Comparison of ENCODE assay signal across 8 cellular contexts in the genomic region with DNA sequence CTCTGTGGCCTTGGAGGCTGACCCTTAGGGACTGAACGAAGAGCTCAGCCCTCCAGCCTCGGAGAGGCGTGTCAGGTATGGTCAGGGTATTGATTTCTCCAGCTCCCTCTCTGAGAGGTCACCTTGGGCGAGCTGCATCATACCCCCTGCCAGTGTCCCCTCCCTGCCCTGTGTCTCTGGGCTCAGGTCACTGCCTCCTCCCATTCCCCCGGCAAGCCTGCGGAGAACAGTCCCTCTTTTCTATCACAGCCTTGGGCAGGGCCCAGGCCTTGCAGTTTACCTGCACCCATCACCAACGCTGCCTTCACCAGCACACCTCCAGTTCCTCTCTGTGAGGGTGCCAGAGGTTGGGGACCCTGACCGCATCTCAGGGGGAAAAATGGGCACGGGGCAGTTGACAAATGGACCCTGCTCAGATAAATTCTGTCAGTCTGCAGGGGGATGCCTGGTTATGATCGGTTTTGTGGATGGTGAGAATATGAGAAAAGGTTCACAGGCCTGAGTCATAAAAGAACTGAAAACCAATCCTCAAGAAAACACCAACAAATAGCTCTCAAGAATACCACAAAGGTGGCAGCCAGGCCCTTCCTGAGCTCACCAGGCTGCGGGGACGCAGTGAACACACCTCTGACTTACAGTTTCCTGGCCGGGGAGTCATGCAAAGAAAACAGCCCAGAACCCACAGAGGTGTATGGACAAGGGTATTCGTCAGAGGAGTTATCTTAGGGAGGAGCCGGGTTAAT. TPM values are rescaled to one million over a fixed set of nuclear protein-coding genes. Genes with fewer than 3 reads are reported as not detected.
A peak's percentile ranks its signal among the peaks of the same experiment; 100 is the strongest.
DNase-seq lines count a peak whose midpoint lies in the region; ATAC-seq and TF ChIP-seq lines count a peak whose summit lies in the region.

No MANE protein-coding gene starts in this region.

- no peaks in the 10 kb centered on the region for H3K36me3 ChIP-seq in mesenchymal stem cell (ENCODE audit: control insufficient read depth in 1 of 2, insufficient read depth in 2 of 2, low read depth in 1 of 2, low read length in 2 of 2)
- no peaks in the 10 kb centered on the region for H3K36me3 ChIP-seq in sigmoid colon
- no peaks in the 10 kb centered on the region for H3K36me3 ChIP-seq in ascending aorta

- no peak overlapping the region for H2BK5ac ChIP-seq in mesenchymal stem cell (ENCODE audit: low read depth, low read length, poor library complexity, severe bottlenecking)

- WGBS in mesenchymal stem cell = 79% methylated on average over 14 of the region's 15 CpGs
- 72 to 73% methylated on average over 15 of the region's 15 CpGs for WGBS in sigmoid colon, 2 donors

- peaks cover 2% of the 10 kb centered on the region for H3K4me1 ChIP-seq in mesenchymal stem cell (ENCODE audit: control insufficient read depth, insufficient read depth, low read depth, low read length)
- no peaks in the 10 kb centered on the region for H3K4me1 ChIP-seq in sigmoid colon
- no peaks in the 10 kb centered on the region for H3K4me1 ChIP-seq in ascending aorta

- peak overlapping the region; percentile 37 for H2BK15ac ChIP-seq in mesenchymal stem cell (ENCODE audit: low read depth, poor library complexity, severe bottlenecking)

- H2AK5ac ChIP-seq in mesenchymal stem cell (ENCODE audit: low read length, severe bottlenecking) = no peak overlapping the region

- H3K9me3 Mint-ChIP-seq in CD4-positive, alpha-beta T cell = no peaks in the 10 kb centered on the region
- H3K9me3 Mint-ChIP-seq in activated CD8-positive, alpha-beta memory T cell treated with anti-CD3 and anti-CD28 coated beads, Interleukin-2, amount 10 ng/mL, durations not matched to agents 7 days and 5 days (ENCODE audit: low read depth) = no peaks in the 10 kb centered on the region

- CTCF ChIA-PET in CD4-positive, alpha-beta T cell (lab: Charles Lee) = interaction anchor here (1.0 kb wide), 1 partner anchor 23 kb away, joined by 3 read pairs; no protein-coding TSS in a partner anchor
- CTCF ChIA-PET in activated CD8-positive, alpha-beta memory T cell treated with anti-CD3 and anti-CD28 coated beads, Interleukin-2, amount 10 ng/mL, durations not matched to agents 7 days and 5 days (lab: Charles Lee) = interaction anchor here (2.4 kb wide), 1 partner anchor 131 kb away, joined by 13 read pairs; no protein-coding TSS in a partner anchor

- intact Hi-C loops in CD4-positive, alpha-beta T cell (cut with DNase I, micrococcal nuclease) = no loop called here
- intact Hi-C loops in sigmoid colon (cut with DNase I) (no loop called here), ascending aorta (cut with DNase I) (no loop called here)

- H3K14ac ChIP-seq in mesenchymal stem cell (ENCODE audit: low read length in 2 of 2) = no peak overlapping the region

- no peak overlapping the region for H3K23ac ChIP-seq in mesenchymal stem cell (ENCODE audit: low read length in 2 of 2)

- H3K4me3 Mint-ChIP-seq in CD4-positive, alpha-beta T cell = no peak overlapping the region
- no peak overlapping the region for H3K4me3 Mint-ChIP-seq in activated CD8-positive, alpha-beta memory T cell treated with anti-CD3 and anti-CD28 coated beads, Interleukin-2, amount 10 ng/mL, durations not matched to agents 7 days and 5 days

- H3K4me3 ChIP-seq in mesenchymal stem cell (ENCODE audit: insufficient read depth in 1 of 2, low read depth in 1 of 2, low read length in 2 of 2) (no peak overlapping the region), sigmoid colon (no peak overlapping the region), ascending aorta (no peak overlapping the region)

- H3K27me3 ChIP-seq in CD4-positive, alpha-beta T cell (ENCODE audit: control insufficient read depth, insufficient read depth, low read length) = no peaks in the 10 kb centered on the region
- H3K27me3 ChIP-seq in mesenchymal stem cell (ENCODE audit: control insufficient read depth in 1 of 2, insufficient read depth in 1 of 2, low read length in 2 of 2) (peaks cover 16 to 31% of the 10 kb centered on the region in 2 experiments), sigmoid colon (no peaks in the 10 kb centered on the region), ascending aorta (no peaks in the 10 kb centered on the region)

- no peaks in the 10 kb centered on the region for H3K9me3 ChIP-seq in CD4-positive, alpha-beta T cell (ENCODE audit: control insufficient read depth, low read length)
- H3K9me3 ChIP-seq in mesenchymal stem cell (ENCODE audit: control insufficient read depth, low read length) (no peaks in the 10 kb centered on the region), sigmoid colon (no peaks in the 10 kb centered on the region), ascending aorta (no peaks in the 10 kb centered on the region)

- ATAC-seq in CD4-positive, alpha-beta T cell (ENCODE audit: poor library complexity) = peak; percentile 89
- peak; percentile 83 for ATAC-seq in GM21737 (IDR thresholded peaks at IDR 0.05; ENCODE audit: unreplicated experiment)
- ATAC-seq in activated CD8-positive, alpha-beta memory T cell treated with anti-CD3 and anti-CD28 coated beads, Interleukin-2, amount 10 ng/mL, durations not matched to agents 7 days and 5 days = peak; percentile 95

- H3K27me3 Mint-ChIP-seq in CD4-positive, alpha-beta T cell = no peaks in the 10 kb centered on the region
- H3K27me3 Mint-ChIP-seq in activated CD8-positive, alpha-beta memory T cell treated with anti-CD3 and anti-CD28 coated beads, Interleukin-2, amount 10 ng/mL, durations not matched to agents 7 days and 5 days = peaks cover 40% of the 10 kb centered on the region

- no peak overlapping the region for H3K27ac ChIP-seq in CD4-positive, alpha-beta T cell (ENCODE audit: low read depth, low read length)
- H3K27ac ChIP-seq in mesenchymal stem cell (ENCODE audit: low read length, poor library complexity, severe bottlenecking) (no peak overlapping the region), sigmoid colon (no peak overlapping the region), ascending aorta (no peak overlapping the region)

- H4K8ac ChIP-seq in mesenchymal stem cell (ENCODE audit: low read length) = no peak overlapping the region

- TF ChIP-seq POLR2A in sigmoid colon (IDR thresholded peaks at IDR 0.05) = no peak

- POLR2A ChIA-PET in CD4-positive, alpha-beta T cell (lab: Charles Lee) = no interaction called here

- H3K79me1 ChIP-seq in mesenchymal stem cell (replicated peaks; ENCODE audit: low read length, poor library complexity, severe bottlenecking) = no peaks in the 10 kb centered on the region

- TF ChIP-seq CTCF in CD4-positive, alpha-beta T cell (IDR thresholded peaks at IDR 0.05) = no peak
- TF ChIP-seq CTCF in sigmoid colon (IDR thresholded peaks at IDR 0.05) (no peak), ascending aorta (IDR thresholded peaks at IDR 0.05) (no peak)

- H3K4me1 Mint-ChIP-seq in CD4-positive, alpha-beta T cell (ENCODE audit: low read depth) = peaks cover 6% of the 10 kb centered on the region
- peaks cover 18% of the 10 kb centered on the region for H3K4me1 Mint-ChIP-seq in activated CD8-positive, alpha-beta memory T cell treated with anti-CD3 and anti-CD28 coated beads, Interleukin-2, amount 10 ng/mL, durations not matched to agents 7 days and 5 days

- H2AFZ ChIP-seq in mesenchymal stem cell (ENCODE audit: low read depth, low read length) = no peak overlapping the region

- no peak overlapping the region for H2BK12ac ChIP-seq in mesenchymal stem cell (ENCODE audit: low read length in 2 of 2)

- H3K27ac Mint-ChIP-seq in CD4-positive, alpha-beta T cell = no peak overlapping the region
- H3K27ac Mint-ChIP-seq in activated CD8-positive, alpha-beta memory T cell treated with anti-CD3 and anti-CD28 coated beads, Interleukin-2, amount 10 ng/mL, durations not matched to agents 7 days and 5 days = peak overlapping the region; percentile 29

- peak in 8 of 10 experiments; percentile 21 to 40 (median 30) for DNase-seq in CD4-positive, alpha-beta T cell
- peak; percentile 90 for DNase-seq in activated CD8-positive, alpha-beta memory T cell treated with anti-CD3 and anti-CD28 coated beads, Interleukin-2, amount 10 ng/mL, durations not matched to agents 7 days and 5 days
- DNase-seq in mesenchymal stem cell (no peak), sigmoid colon (no peak), DMS53 treated with DMSO at 0.1 percent for 48 hours (lab: John Stamatoyannopoulos, UW; ENCODE audit: unreplicated experiment) (no peak), GDM1 (lab: John Stamatoyannopoulos, UW) (no peak), ascending aorta (ENCODE audit: low spot score in 2 of 2) (no peak)

- H3K18ac ChIP-seq in mesenchymal stem cell (ENCODE audit: low read depth in 1 of 2, low read length in 2 of 2) = no peak overlapping the region

- no peak for TF ChIP-seq EP300 in sigmoid colon (IDR thresholded peaks at IDR 0.05)

- no peak overlapping the region for H3K4ac ChIP-seq in mesenchymal stem cell (ENCODE audit: low read depth in 1 of 2, low read length in 2 of 2)

- H2BK120ac ChIP-seq in mesenchymal stem cell (ENCODE audit: low read depth, low read length) = no peak overlapping the region

- no peaks in the 10 kb centered on the region for H3K36me3 Mint-ChIP-seq in CD4-positive, alpha-beta T cell (ENCODE audit: low read depth)
- no peaks in the 10 kb centered on the region for H3K36me3 Mint-ChIP-seq in activated CD8-positive, alpha-beta memory T cell treated with anti-CD3 and anti-CD28 coated beads, Interleukin-2, amount 10 ng/mL, durations not matched to agents 7 days and 5 days

- H3K4me2 ChIP-seq in mesenchymal stem cell (ENCODE audit: low read length, poor library complexity, severe bottlenecking) = no peak overlapping the region

- no peak overlapping the region for H4K91ac ChIP-seq in mesenchymal stem cell (ENCODE audit: low read length)

- H3K9ac ChIP-seq in mesenchymal stem cell (ENCODE audit: low read length) = no peak overlapping the region

RNA-seq across cellular contexts. Expression of gene RXRA, which starts 24.7 kb away (rescaled TPM):
- 1 to 10 TPM; 7.3 to 8.4 TPM for total RNA-seq in CD4-positive, alpha-beta T cell
- 1 to 10 TPM in 1 of 2 experiments, under 1 TPM in 1; 0.91 to 1.5 TPM for total RNA-seq in activated CD8-positive, alpha-beta memory T cell treated with anti-CD3 and anti-CD28 coated beads, Interleukin-2, amount 10 ng/mL, durations not matched to agents 7 days and 5 days
- polyA plus RNA-seq in mesenchymal stem cell (2013, experiment 1 of 2) = 37.8 TPM
- 38.3 TPM for polyA plus RNA-seq in mesenchymal stem cell (2013, experiment 2 of 2)
- total RNA-seq in sigmoid colon (10 to 100 TPM; 26.7 to 49.0 (median 31.4) TPM), ascending aorta (64.1 TPM)
- 10 to 100 TPM; 27.6 to 50.8 (median 38.4) TPM for polyA plus RNA-seq in sigmoid colon

Comparison
In these comparisons a context has a peak if more than half of its experiments do, and no peak if none do; other contexts are left out.
1. DNase-seq: peak in CD4-positive, alpha-beta T cell (8 of 10) and activated CD8-positive, alpha-beta memory T cell treated with anti-CD3 and anti-CD28 coated beads, Interleukin-2, amount 10 ng/mL, durations not matched to agents 7 days and 5 days (single experiment); none in mesenchymal stem cell (single experiment), sigmoid colon (single experiment), DMS53 treated with DMSO at 0.1 percent for 48 hours (single experiment), GDM1 (single experiment) and ascending aorta (0 of 2).
2. Peak in every context shown above with its lines, with median percentiles within 50 percentile points of each other: ATAC-seq.